ENCODE assay signal across 8 cellular contexts in genomic region chr7:6375346-6376101, GRCh38. TPM values are rescaled to one million over a fixed set of nuclear protein-coding genes. Genes with fewer than 3 reads are reported as not detected.
DNase-seq lines count a peak whose midpoint lies in the region; ATAC-seq and TF ChIP-seq lines count a peak whose summit lies in the region.

No MANE protein-coding gene starts in this region.

- no peak overlapping the region for H3K18ac ChIP-seq in IMR-90 (ENCODE audit: low read depth, low read length)

- H3K9me3 Mint-ChIP-seq in activated T-helper 1 cell treated with anti-CD3 and anti-CD28 coated beads, Interleukin-12 subunit alpha, Interleukin-12 subunit beta, Interleukin-2, Interleukin-4 antibody, amounts not matched to agents 30 ng/mL and 10 ng/mL and 1 ng/mL, durations not matched to agents 14 hours and 24 hours and 36 hours = no peaks in the 10 kb centered on the region

- no peak for TF ChIP-seq RAD21 in IMR-90 (IDR thresholded peaks at IDR 0.05; ENCODE audit: low read length)

- H4K20me1 ChIP-seq in BLaER1 (peaks cover 56% of the 10 kb centered on the region), IMR-90 (ENCODE audit: insufficient read depth, low read length) (peaks cover 57% of the 10 kb centered on the region)

- peak overlapping the region; percentile 65 for H2BK5ac ChIP-seq in IMR-90 (ENCODE audit: low read depth, low read length, poor library complexity, severe bottlenecking)

- intact Hi-C loops in IMR-90 (cut with micrococcal nuclease) = no loop called here
- intact Hi-C loops in activated T-helper 1 cell treated with anti-CD3 and anti-CD28 coated beads, Interleukin-12 subunit alpha, Interleukin-12 subunit beta, Interleukin-2, Interleukin-4 antibody, amounts not matched to agents 30 ng/mL and 10 ng/mL and 1 ng/mL, durations not matched to agents 14 hours and 24 hours and 36 hours (cut with micrococcal nuclease) = no loop called here

- peak overlapping the region; percentile 97 for H2AK9ac ChIP-seq in IMR-90 (replicated peaks; ENCODE audit: low read depth, low read length, poor library complexity)

- peak overlapping the region; percentile 83; the same call in 1 of the 2 replicates for H3K56ac ChIP-seq in IMR-90 (ENCODE audit: extremely low read depth, insufficient read depth, low read length)

- H3K23ac ChIP-seq in IMR-90 (ENCODE audit: low read depth, low read length) = peak overlapping the region; percentile 85

- peaks cover 14% of the 10 kb centered on the region for H3K9me1 ChIP-seq in IMR-90 (ENCODE audit: insufficient read depth, low read length)

- ATAC-seq in IMR-90 (ENCODE audit: low read depth) (no peak), GM18867 (IDR thresholded peaks at IDR 0.05; ENCODE audit: unreplicated experiment) (no peak), HG03460 (IDR thresholded peaks at IDR 0.05; ENCODE audit: unreplicated experiment) (no peak)

- CTCF ChIA-PET in IMR-90 (lab: Yijun Ruan, JAX) = no interaction called here

- H3K4me1 ChIP-seq in BLaER1 (peaks cover 57% of the 10 kb centered on the region), IMR-90 (ENCODE audit: control insufficient read depth, insufficient read depth, low read length) (peaks cover 7% of the 10 kb centered on the region)

- H4K5ac ChIP-seq in IMR-90 (ENCODE audit: low read depth, low read length) = no peak overlapping the region

- BruUV-seq in IMR-90 (replicated peaks; lab: Mats Ljungman, UMichigan) = TSS peak; percentile 67

- peak overlapping the region; percentile 16 for H3K14ac ChIP-seq in IMR-90 (replicated peaks; ENCODE audit: low read depth, low read length)

- POLR2A ChIA-PET in IMR-90 (lab: Charles Lee; ENCODE audit: unreplicated experiment) = no interaction called here

- TF ChIP-seq POLR2A in IMR-90 (IDR thresholded peaks at IDR 0.05; ENCODE audit: low read depth, low read length) = no peak

- H2AK5ac ChIP-seq in IMR-90 (ENCODE audit: low read depth, low read length) = peak overlapping the region; percentile 75; the same call in 1 of the 2 replicates

- peak overlapping the region; percentile 94 for H3K4me3 Mint-ChIP-seq in activated T-helper 1 cell treated with anti-CD3 and anti-CD28 coated beads, Interleukin-12 subunit alpha, Interleukin-12 subunit beta, Interleukin-2, Interleukin-4 antibody, amounts not matched to agents 30 ng/mL and 10 ng/mL and 1 ng/mL, durations not matched to agents 14 hours and 24 hours and 36 hours

- dilution Hi-C loops in IMR-90 (cut with HindIII; ENCODE audit: low sequenced_read_pairs, unreplicated experiment) = no loop called here

- peak overlapping the region; percentile 93 for H3K27ac Mint-ChIP-seq in activated T-helper 1 cell treated with anti-CD3 and anti-CD28 coated beads, Interleukin-12 subunit alpha, Interleukin-12 subunit beta, Interleukin-2, Interleukin-4 antibody, amounts not matched to agents 30 ng/mL and 10 ng/mL and 1 ng/mL, durations not matched to agents 14 hours and 24 hours and 36 hours

- no CpG with 5 or more reads among the region's 23 CpGs for WGBS in IMR-90 (ENCODE audit: extremely low coverage in 2 of 2, insufficient read length in 1 of 2), 2 experiments

- H3K9me3 ChIP-seq in BLaER1 (no peaks in the 10 kb centered on the region), IMR-90 (ENCODE audit: control insufficient read depth, insufficient read depth, low read length) (no peaks in the 10 kb centered on the region)

- no peak overlapping the region for H2BK15ac ChIP-seq in IMR-90 (ENCODE audit: low read depth, low read length)

- H2BK20ac ChIP-seq in IMR-90 (ENCODE audit: low read depth, low read length) = no peak overlapping the region

- H3K36me3 ChIP-seq in BLaER1 = peaks cover 30% of the 10 kb centered on the region
- H3K36me3 ChIP-seq in IMR-90 (ENCODE audit: control insufficient read depth, insufficient read depth, low read length) = peaks cover 12% of the 10 kb centered on the region

- H2AFZ ChIP-seq in IMR-90 (replicated peaks; ENCODE audit: low read length, poor library complexity) = no peak overlapping the region

- DNase-seq in IMR-90 (peak; percentile 49), foreskin fibroblast (peak in 1 of 2 donors; percentile 49), retinal pigment epithelial cell (ENCODE audit: low read depth) (no peak), T1000 (lab: John Stamatoyannopoulos, UW) (no peak)
- peak; percentile 8 for DNase-seq in activated T-helper 1 cell treated with anti-CD3 and anti-CD28 coated beads, Interleukin-12 subunit alpha, Interleukin-12 subunit beta, Interleukin-2, Interleukin-4 antibody, amounts not matched to agents 30 ng/mL and 10 ng/mL and 1 ng/mL, durations not matched to agents 14 hours and 24 hours and 36 hours (ENCODE audit: low spot score)

- no peaks in the 10 kb centered on the region for H3K27me3 Mint-ChIP-seq in activated T-helper 1 cell treated with anti-CD3 and anti-CD28 coated beads, Interleukin-12 subunit alpha, Interleukin-12 subunit beta, Interleukin-2, Interleukin-4 antibody, amounts not matched to agents 30 ng/mL and 10 ng/mL and 1 ng/mL, durations not matched to agents 14 hours and 24 hours and 36 hours (ENCODE audit: insufficient read depth)

- in situ Hi-C loops in IMR-90 (cut with MboI; ENCODE audit: low sequenced_read_pairs) = no loop called here

- peak overlapping the region; percentile 96 for H3K27ac ChIP-seq in BLaER1
- H3K27ac ChIP-seq in IMR-90 (ENCODE audit: insufficient read depth, low read length) = peak overlapping the region; percentile 85

- no peak overlapping the region for H2BK120ac ChIP-seq in IMR-90 (ENCODE audit: low read depth, low read length)

- no peak overlapping the region; a peak in 1 of 4 replicates for H4K8ac ChIP-seq in IMR-90 (ENCODE audit: low read depth in 2 of 2, low read length in 2 of 2)

- H3K4me3 ChIP-seq in BLaER1 = peak overlapping the region; percentile 82
- H3K4me3 ChIP-seq in IMR-90 (ENCODE audit: insufficient read depth, low read depth, low read length) = peak overlapping the region; percentile 64
- H3K4me3 ChIP-seq in foreskin fibroblast (ENCODE audit: low read depth in 1 of 2, low read length in 2 of 2) = peak overlapping the region; percentile 92 to 93
- H3K4me3 ChIP-seq in retinal pigment epithelial cell (ENCODE audit: low read length) = peak overlapping the region; percentile 90

- H3K4me1 Mint-ChIP-seq in activated T-helper 1 cell treated with anti-CD3 and anti-CD28 coated beads, Interleukin-12 subunit alpha, Interleukin-12 subunit beta, Interleukin-2, Interleukin-4 antibody, amounts not matched to agents 30 ng/mL and 10 ng/mL and 1 ng/mL, durations not matched to agents 14 hours and 24 hours and 36 hours (ENCODE audit: low read depth) = peaks cover 30% of the 10 kb centered on the region

- H3K36me3 Mint-ChIP-seq in activated T-helper 1 cell treated with anti-CD3 and anti-CD28 coated beads, Interleukin-12 subunit alpha, Interleukin-12 subunit beta, Interleukin-2, Interleukin-4 antibody, amounts not matched to agents 30 ng/mL and 10 ng/mL and 1 ng/mL, durations not matched to agents 14 hours and 24 hours and 36 hours (ENCODE audit: low read depth) = peaks cover 15% of the 10 kb centered on the region

- peak overlapping the region; percentile 76 for H3K4me2 ChIP-seq in BLaER1
- peak overlapping the region; percentile 97 for H3K4me2 ChIP-seq in IMR-90 (ENCODE audit: low read depth, low read length)

- H3K4ac ChIP-seq in IMR-90 (ENCODE audit: low read depth, low read length) = peak overlapping the region; percentile 17

- H4K91ac ChIP-seq in IMR-90 (ENCODE audit: insufficient read depth, low read depth, low read length) = peak overlapping the region; percentile 64; the same call in 1 of the 2 replicates

- peak overlapping the region; percentile 93 for H3K9ac ChIP-seq in BLaER1
- H3K9ac ChIP-seq in IMR-90 (ENCODE audit: low read depth, low read length) = peak overlapping the region; percentile 84

- H3K27me3 ChIP-seq in BLaER1 (no peaks in the 10 kb centered on the region), IMR-90 (ENCODE audit: control insufficient read depth, insufficient read depth, low read length) (no peaks in the 10 kb centered on the region)

- H3K79me1 ChIP-seq in IMR-90 (ENCODE audit: low read depth in 1 of 2, low read length in 2 of 2) = peaks cover 0 to 16% of the 10 kb centered on the region in 2 experiments; a peak in 1 of 4 replicates

- TF ChIP-seq CTCF in IMR-90 (conservative IDR thresholded peaks at IDR 0.05; ENCODE audit: low read depth, low read length) (no peak), foreskin fibroblast (IDR thresholded peaks at IDR 0.05; ENCODE audit: low read depth, low read length) (no peak), retinal pigment epithelial cell (conservative IDR thresholded peaks at IDR 0.05; ENCODE audit: low read depth, low read length) (no peak)

TF ChIP-seq in IMR-90, 13 proteins besides CTCF, POLR2A, EP300 and RAD21:
- no peak for TF ChIP-seq USF2 (IDR thresholded peaks at IDR 0.05; ENCODE audit: low read depth, low read length)
- no peak for TF ChIP-seq CEBPB (IDR thresholded peaks at IDR 0.05; ENCODE audit: low read depth, low read length)

RNA-seq across cellular contexts. Expression of gene RAC1, which starts 1.2 kb away (rescaled TPM):
- 127 and 128 TPM in 2 replicates for total RNA-seq in IMR-90 (2012; rRNA removed)
- 360 and 364 TPM in 2 replicates for polyA plus RNA-seq in IMR-90 (2012; rRNA removed)
- polyA plus RNA-seq in IMR-90 (2012; cell fraction: cytosol; rRNA removed) = 119 and 122 TPM in 2 replicates
- polyA plus RNA-seq in IMR-90 (2012; cell fraction: nucleus; rRNA removed; ENCODE audit: low replicate concordance) = 54.9 and 241 TPM in 2 replicates
- total RNA-seq in activated T-helper 1 cell treated with anti-CD3 and anti-CD28 coated beads, Interleukin-12 subunit alpha, Interleukin-12 subunit beta, Interleukin-2, Interleukin-4 antibody, amounts not matched to agents 30 ng/mL and 10 ng/mL and 1 ng/mL, durations not matched to agents 14 hours and 24 hours and 36 hours = 160 and 163 TPM in 2 replicates

RNA-seq across cellular contexts. Expression of gene FAM220A, which starts 26.8 kb away (rescaled TPM):
- total RNA-seq in IMR-90 (2012; rRNA removed) = 13.1 and 13.9 TPM in 2 replicates
- 11.4 and 11.5 TPM in 2 replicates for polyA plus RNA-seq in IMR-90 (2012; rRNA removed)
- polyA plus RNA-seq in IMR-90 (2012; cell fraction: cytosol; rRNA removed) = 10.0 and 13.7 TPM in 2 replicates
- polyA plus RNA-seq in IMR-90 (2012; cell fraction: nucleus; rRNA removed; ENCODE audit: low replicate concordance) = 3.8 and 5.4 TPM in 2 replicates
- total RNA-seq in activated T-helper 1 cell treated with anti-CD3 and anti-CD28 coated beads, Interleukin-12 subunit alpha, Interleukin-12 subunit beta, Interleukin-2, Interleukin-4 antibody, amounts not matched to agents 30 ng/mL and 10 ng/mL and 1 ng/mL, durations not matched to agents 14 hours and 24 hours and 36 hours = 8.2 and 12.4 TPM in 2 replicates

Comparison
In these comparisons a context has a peak if more than half of its experiments do, and no peak if none do; other contexts are left out.
1. DNase-seq: peak in IMR-90 (single experiment) and activated T-helper 1 cell treated with anti-CD3 and anti-CD28 coated beads, Interleukin-12 subunit alpha, Interleukin-12 subunit beta, Interleukin-2, Interleukin-4 antibody, amounts not matched to agents 30 ng/mL and 10 ng/mL and 1 ng/mL, durations not matched to agents 14 hours and 24 hours and 36 hours (single experiment); none in retinal pigment epithelial cell (single experiment) and T1000 (single experiment).
2. Peak in every context shown above with its lines, with median percentiles within 50 percentile points of each other: H3K4me3 ChIP-seq.